8 cellular contexts compared by ENCODE assay signal in genomic region chr19:19372656-19373416, GRCh38. TPM values are rescaled to one million over a fixed set of nuclear protein-coding genes. Genes with fewer than 3 reads are reported as not detected.
DNase-seq lines count a peak whose midpoint lies in the region; ATAC-seq and TF ChIP-seq lines count a peak whose summit lies in the region.

No MANE protein-coding gene starts in this region.

- H3K4me1 Mint-ChIP-seq in T-helper 1 cell treated with Interleukin-12 subunit alpha and Interleukin-12 subunit beta and Interleukin-4 antibody, amounts not matched to agents 30 μg/mL and 1 μg/mL, for 36 hours (ENCODE audit: low read depth) = peaks cover 7% of the 10 kb centered on the region

- H3K36me3 Mint-ChIP-seq in T-helper 1 cell treated with Interleukin-12 subunit alpha and Interleukin-12 subunit beta and Interleukin-4 antibody, amounts not matched to agents 30 μg/mL and 1 μg/mL, for 36 hours (ENCODE audit: low read depth) = no peaks in the 10 kb centered on the region

- H3K4me3 Mint-ChIP-seq in T-helper 1 cell treated with Interleukin-12 subunit alpha and Interleukin-12 subunit beta and Interleukin-4 antibody, amounts not matched to agents 30 μg/mL and 1 μg/mL, for 36 hours = peak overlapping the region; percentile 42

- TF ChIP-seq CTCF in omental fat pad (IDR thresholded peaks at IDR 0.05) = no peak

- no peaks in the 10 kb centered on the region for H3K27me3 Mint-ChIP-seq in T-helper 1 cell treated with Interleukin-12 subunit alpha and Interleukin-12 subunit beta and Interleukin-4 antibody, amounts not matched to agents 30 μg/mL and 1 μg/mL, for 36 hours (ENCODE audit: low read depth)

- peak; percentile 29 for TF ChIP-seq POLR2A in erythroblast (IDR thresholded peaks at IDR 0.05; ENCODE audit: low read length)

- no peaks in the 10 kb centered on the region for H3K9me3 Mint-ChIP-seq in T-helper 1 cell treated with Interleukin-12 subunit alpha and Interleukin-12 subunit beta and Interleukin-4 antibody, amounts not matched to agents 30 μg/mL and 1 μg/mL, for 36 hours

- peak; percentile 72 for DNase-seq in EH (ENCODE audit: low read depth)
- DNase-seq in HT1080 (ENCODE audit: low read depth) = peak; percentile 77
- DNase-seq in erythroblast (lab: John Stamatoyannopoulos, UW) = peak; percentile 62 to 72
- no peak for DNase-seq in omental fat pad (ENCODE audit: low spot score)
- no peak for DNase-seq in COR-L47 (lab: John Stamatoyannopoulos, UW)
- DNase-seq in NCI-H2171 treated with DMSO at 0.1 percent for 48 hours (lab: John Stamatoyannopoulos, UW) = no peak

- ATAC-seq in GM19463 (IDR thresholded peaks at IDR 0.05; ENCODE audit: unreplicated experiment) (peak; percentile 90), omental fat pad (ENCODE audit: low FRiP score) (peak; percentile 74)

- peak overlapping the region; percentile 89 for H3K27ac Mint-ChIP-seq in T-helper 1 cell treated with Interleukin-12 subunit alpha and Interleukin-12 subunit beta and Interleukin-4 antibody, amounts not matched to agents 30 μg/mL and 1 μg/mL, for 36 hours

RNA-seq across cellular contexts. Expression of gene GATAD2A, which starts 32.6 kb away (rescaled TPM):
- total RNA-seq in HT1080 (2014; rRNA removed; shearing (Covaris generic)) = 92.7 and 121 TPM in 2 replicates
- 84.2 and 85.1 TPM in 2 replicates for polyA plus RNA-seq in HT1080 (2015; cell fraction: cytosol; rRNA removed)
- 53.9 and 70.8 TPM in 2 replicates for polyA plus RNA-seq in HT1080 (2015; cell fraction: nucleus; rRNA removed)
- 10 to 100 TPM; 25.9 to 80.3 (median 35.9) TPM for total RNA-seq in omental fat pad

RNA-seq across cellular contexts. Expression of gene MAU2, which starts 52.2 kb away (rescaled TPM):
- 23.8 and 35.3 TPM in 2 replicates for total RNA-seq in HT1080 (2014; rRNA removed; shearing (Covaris generic))
- polyA plus RNA-seq in HT1080 (2015; cell fraction: cytosol; rRNA removed) = 18.0 and 21.0 TPM in 2 replicates
- polyA plus RNA-seq in HT1080 (2015; cell fraction: nucleus; rRNA removed) = 52.4 and 71.1 TPM in 2 replicates
- 10 to 100 TPM; 27.6 to 78.5 (median 44.3) TPM for total RNA-seq in omental fat pad

RNA-seq across cellular contexts. Expression of gene SUGP1, which starts 52.5 kb away (rescaled TPM):
- total RNA-seq in HT1080 (2014; rRNA removed; shearing (Covaris generic)) = 49.8 and 55.4 TPM in 2 replicates
- polyA plus RNA-seq in HT1080 (2015; cell fraction: cytosol; rRNA removed) = 30.9 and 35.5 TPM in 2 replicates
- polyA plus RNA-seq in HT1080 (2015; cell fraction: nucleus; rRNA removed) = 60.5 and 63.9 TPM in 2 replicates
- 10 to 100 TPM; 22.8 to 31.2 (median 24.8) TPM for total RNA-seq in omental fat pad

Comparison
In these comparisons a context has a peak if more than half of its experiments do, and no peak if none do; other contexts are left out.
1. DNase-seq: peak in EH (single experiment), HT1080 (single experiment) and erythroblast (2 of 2); none in omental fat pad (single experiment), COR-L47 (single experiment) and NCI-H2171 treated with DMSO at 0.1 percent for 48 hours (single experiment).